ENCODE assay signal across 8 cellular contexts in genomic region chr5:173055722-173055982, GRCh38. TPM values are rescaled to one million over a fixed set of nuclear protein-coding genes. Genes with fewer than 3 reads are reported as not detected.
DNase-seq lines count a peak whose midpoint lies in the region; ATAC-seq and TF ChIP-seq lines count a peak whose summit lies in the region.

No MANE protein-coding gene starts in this region.

- H3K9me3 Mint-ChIP-seq in T-cell = no peaks in the 10 kb centered on the region
- no peaks in the 10 kb centered on the region for H3K9me3 Mint-ChIP-seq in stimulated activated memory B cell treated with anti-CD40 and anti-IgM and Interleukin-4, amounts not matched to agents 10 μg/mL and 1 μg/mL and 100 μg/mL, for 72 hours

- POLR2A ChIA-PET in AG04450 (lab: Yijun Ruan, JAX) (no interaction called here), T-cell (lab: Charles Lee) (no interaction called here)

- H3K4me3 Mint-ChIP-seq in T-cell = peak overlapping the region; percentile 79 to 87 (median 85)
- H3K4me3 Mint-ChIP-seq in stimulated activated memory B cell treated with anti-CD40 and anti-IgM and Interleukin-4, amounts not matched to agents 10 μg/mL and 1 μg/mL and 100 μg/mL, for 72 hours = peak overlapping the region; percentile 72

- DNase-seq in AG04450 (ENCODE audit: low read depth, low spot score) (no peak), T-cell (peak in 4 of 34 experiments; percentile 4 to 7 (median 4)), foreskin keratinocyte (no peak), NCI-H69 (lab: John Stamatoyannopoulos, UW) (no peak)

- peaks cover 18% of the 10 kb centered on the region for H3K4me1 ChIP-seq in foreskin keratinocyte

- CTCF ChIA-PET in AG04450 (lab: Charles Lee) (no interaction called here), T-cell (lab: Charles Lee) (no interaction called here)

- H3K27ac ChIP-seq in AG04450 (ENCODE audit: low read depth, low read length) (no peak overlapping the region), foreskin keratinocyte (peak overlapping the region; percentile 3)

- peaks cover 35 to 49% (median 38%) of the 10 kb centered on the region in 3 donors for H3K4me1 Mint-ChIP-seq in T-cell
- H3K4me1 Mint-ChIP-seq in stimulated activated memory B cell treated with anti-CD40 and anti-IgM and Interleukin-4, amounts not matched to agents 10 μg/mL and 1 μg/mL and 100 μg/mL, for 72 hours = peaks cover 35% of the 10 kb centered on the region

- TF ChIP-seq CTCF in AG04450 (IDR thresholded peaks at IDR 0.05; ENCODE audit: low read depth, low read length) (no peak), foreskin keratinocyte (conservative IDR thresholded peaks at IDR 0.05) (no peak)

- no peaks in the 10 kb centered on the region for H3K27me3 ChIP-seq in AG04450 (ENCODE audit: control insufficient read depth, insufficient read depth, low read length)
- H3K27me3 ChIP-seq in foreskin keratinocyte = no peaks in the 10 kb centered on the region

- peaks cover 2 to 5% of the 10 kb centered on the region in 2 donors for H3K27me3 Mint-ChIP-seq in T-cell
- H3K27me3 Mint-ChIP-seq in stimulated activated memory B cell treated with anti-CD40 and anti-IgM and Interleukin-4, amounts not matched to agents 10 μg/mL and 1 μg/mL and 100 μg/mL, for 72 hours = no peaks in the 10 kb centered on the region

- ATAC-seq in GM21526 (IDR thresholded peaks at IDR 0.05; ENCODE audit: low FRiP score, unreplicated experiment) (peak; percentile 0), T-cell (replicated peaks in 1 of 4) (no peak), foreskin keratinocyte (no peak), GM18502 (IDR thresholded peaks at IDR 0.05; ENCODE audit: poor library complexity, unreplicated experiment) (no peak), HG03095 (IDR thresholded peaks at IDR 0.05; ENCODE audit: unreplicated experiment) (no peak)
- no peak for ATAC-seq in stimulated activated memory B cell treated with anti-CD40 and anti-IgM and Interleukin-4, amounts not matched to agents 10 μg/mL and 1 μg/mL and 100 μg/mL, for 72 hours

- H3K4me3 ChIP-seq in AG04450 (ENCODE audit: low read depth, low read length) = peak overlapping the region; percentile 66

- peaks cover 3% of the 10 kb centered on the region for H3K36me3 Mint-ChIP-seq in T-cell
- H3K36me3 Mint-ChIP-seq in stimulated activated memory B cell treated with anti-CD40 and anti-IgM and Interleukin-4, amounts not matched to agents 10 μg/mL and 1 μg/mL and 100 μg/mL, for 72 hours = no peaks in the 10 kb centered on the region

- H3K27ac Mint-ChIP-seq in T-cell = peak overlapping the region; percentile 92 to 94
- H3K27ac Mint-ChIP-seq in stimulated activated memory B cell treated with anti-CD40 and anti-IgM and Interleukin-4, amounts not matched to agents 10 μg/mL and 1 μg/mL and 100 μg/mL, for 72 hours = peak overlapping the region; percentile 90

- H3K9me3 ChIP-seq in AG04450 (ENCODE audit: control insufficient read depth, insufficient read depth, low read length) = no peaks in the 10 kb centered on the region

RNA-seq across cellular contexts. Expression of gene CREBRF, which starts 0.5 kb away (rescaled TPM):
- polyA plus RNA-seq in AG04450 (2011; rRNA removed) (15.6 and 20.4 TPM in 2 replicates), foreskin keratinocyte (0.25 and 0.31 TPM in 2 replicates)
- polyA minus RNA-seq in AG04450 (2011; rRNA and poly(A)+ RNA removed) = 34.7 and 37.0 TPM in 2 replicates
- total RNA-seq in T-cell (10 to 100 TPM; 77.8 to 94.7 (median 89.7) TPM), foreskin keratinocyte (2.8 and 2.9 TPM in 2 replicates)

Comparison
In these comparisons a context has a peak if more than half of its experiments do, and no peak if none do; other contexts are left out.
1. RNA of gene CREBRF, which starts 0.5 kb away (total RNA-seq): 77.8 to 94.7 TPM in T-cell; 2.8 to 2.9 TPM in foreskin keratinocyte; every median in the first group is over 10 times any median in the second.